In genomic region chr16:88662843-88663606, GRCh38 we compare ENCODE assay signal across 1 cellular context.
TF ChIP-seq lines count a peak whose summit lies in the region.

Gene MVD (minus strand): TSS chr16:88663091. CDS start chr16:88663080, 11 bp downstream.

TF ChIP-seq in K562, 482 proteins besides CTCF, POLR2A, EP300 and RAD21 (continued from another document and continues in another):
- peak; percentile 87; the same call in 1 of the 2 replicates for TF ChIP-seq ZNF609 (CRISPR knock-in tag; IDR thresholded peaks at IDR 0.05; ENCODE audit: borderline replicate concordance)
- TF ChIP-seq ZNF655 (CRISPR knock-in tag; IDR thresholded peaks at IDR 0.05): no peak
- TF ChIP-seq OTX1 (CRISPR knock-in tag; IDR thresholded peaks at IDR 0.05): peak; percentile 71; the same call in 1 of the 2 replicates
- TF ChIP-seq GABPB1 (CRISPR knock-in tag; IDR thresholded peaks at IDR 0.05): peak; percentile 69; the same call in 1 of the 2 replicates
- no peak for TF ChIP-seq KHSRP (IDR thresholded peaks at IDR 0.05)
- TF ChIP-seq KDM4B (IDR thresholded peaks at IDR 0.05; ENCODE audit: borderline replicate concordance in 2 of 2, low read depth in 1 of 2): peak in 1 of 2 experiments; percentile 77; a peak in 1 of 4 replicates
- TF ChIP-seq RBM14 (IDR thresholded peaks at IDR 0.05; ENCODE audit: borderline replicate concordance, insufficient read depth, low read depth, low read length): no peak; the same call in 1 of the 2 replicates
- peak in 1 of 2 experiments; percentile 65; a peak in 2 of 4 replicates for TF ChIP-seq HDAC1 (IDR thresholded peaks at IDR 0.05)
- no peak for TF ChIP-seq NFXL1 (CRISPR knock-in tag; IDR thresholded peaks at IDR 0.05)
- no peak for TF ChIP-seq MTF1 (CRISPR knock-in tag; IDR thresholded peaks at IDR 0.05; ENCODE audit: borderline replicate concordance)
- no peak for TF ChIP-seq ZNF41 (CRISPR knock-in tag; conservative IDR thresholded peaks at IDR 0.05)
- no peak for TF ChIP-seq CBX3 (IDR thresholded peaks at IDR 0.05; ENCODE audit: borderline replicate concordance in 1 of 2, low read length in 2 of 2)
- peak; percentile 78; the same call in 1 of the 2 replicates for TF ChIP-seq BRD4 (IDR thresholded peaks at IDR 0.05)
- peak; percentile 62; the same call in 1 of the 2 replicates for TF ChIP-seq TCF7 (IDR thresholded peaks at IDR 0.05; ENCODE audit: borderline replicate concordance)
- no peak for TF ChIP-seq ZNF639 (CRISPR knock-in tag; conservative IDR thresholded peaks at IDR 0.05 in 1 of 2, IDR thresholded peaks at IDR 0.05 in 1 of 2)
- no peak for TF ChIP-seq THRB (CRISPR knock-in tag; conservative IDR thresholded peaks at IDR 0.05)
- no peak for TF ChIP-seq TFE3 (CRISPR knock-in tag; IDR thresholded peaks at IDR 0.05)
- peak; percentile 37 for TF ChIP-seq SMAD4 (CRISPR knock-in tag; conservative IDR thresholded peaks at IDR 0.05)
- no peak for TF ChIP-seq SNIP1 (IDR thresholded peaks at IDR 0.05; ENCODE audit: low read depth)
- no peak for TF ChIP-seq ZNF224 (CRISPR knock-in tag; IDR thresholded peaks at IDR 0.05)
- no peak for TF ChIP-seq ZNF197 (CRISPR knock-in tag; IDR thresholded peaks at IDR 0.05; ENCODE audit: low read depth)
- TF ChIP-seq FIP1L1 (IDR thresholded peaks at IDR 0.05; ENCODE audit: low read depth, low read length, poor library complexity, severe bottlenecking): peak; percentile 65
- TF ChIP-seq ZNF512 (tag; IDR thresholded peaks at IDR 0.05): no peak
- no peak for TF ChIP-seq PTRF (tag; IDR thresholded peaks at IDR 0.05)
- TF ChIP-seq CAMTA2 (CRISPR knock-in tag; conservative IDR thresholded peaks at IDR 0.05): no peak
- TF ChIP-seq ZBTB9 (CRISPR knock-in tag; IDR thresholded peaks at IDR 0.05): peak; percentile 35
- TF ChIP-seq CHD2 (IDR thresholded peaks at IDR 0.05; ENCODE audit: low read depth, low read length): peak; percentile 86
- peak; percentile 99 for TF ChIP-seq VEZF1 (CRISPR knock-in tag; IDR thresholded peaks at IDR 0.05)
- TF ChIP-seq ZBTB1 (CRISPR knock-in tag; IDR thresholded peaks at IDR 0.05; ENCODE audit: borderline replicate concordance, low read depth): peak; percentile 82
- TF ChIP-seq ETV6 (IDR thresholded peaks at IDR 0.05; ENCODE audit: borderline replicate concordance in 1 of 2, low read depth in 2 of 2, low read length in 1 of 2): no peak
- TF ChIP-seq ETV6 (CRISPR knock-in tag; IDR thresholded peaks at IDR 0.05; ENCODE audit: borderline replicate concordance): no peak
- TF ChIP-seq ZNF23 (CRISPR knock-in tag; IDR thresholded peaks at IDR 0.05): no peak
- no peak; the same call in 1 of the 2 replicates for TF ChIP-seq ZHX1 (conservative IDR thresholded peaks at IDR 0.05; ENCODE audit: low read length)
- TF ChIP-seq PHF8 (IDR thresholded peaks at IDR 0.05; ENCODE audit: borderline replicate concordance, low read length): peak; percentile 93; the same call in 1 of the 2 replicates
- TF ChIP-seq SMAD1 (IDR thresholded peaks at IDR 0.05; ENCODE audit: low read depth, low read length, partially characterized antibody): no peak
- TF ChIP-seq TEAD1 (CRISPR knock-in tag; IDR thresholded peaks at IDR 0.05): peak in 1 of 2 experiments; percentile 53; a peak in 1 of 4 replicates
- peak; percentile 98 for TF ChIP-seq NRF1 (conservative IDR thresholded peaks at IDR 0.05 in 1 of 2, IDR thresholded peaks at IDR 0.05 in 1 of 2)
- TF ChIP-seq MAX (CRISPR knock-in tag; IDR thresholded peaks at IDR 0.05): peak; percentile 58; the same call in 1 of the 2 replicates
- no peak for TF ChIP-seq ATF4 (CRISPR knock-in tag; IDR thresholded peaks at IDR 0.05)
- TF ChIP-seq MTA2 (IDR thresholded peaks at IDR 0.05; ENCODE audit: low read depth): no peak
- TF ChIP-seq XRCC3 (IDR thresholded peaks at IDR 0.05): no peak
- no peak for TF ChIP-seq PHF21A (IDR thresholded peaks at IDR 0.05; ENCODE audit: borderline replicate concordance, low read depth)
- TF ChIP-seq FOXM1 (IDR thresholded peaks at IDR 0.05; ENCODE audit: low read depth): no peak
- 0 out of 2 replicates have a peak, but pooled peaks have one; percentile 75 for TF ChIP-seq FOXM1 (CRISPR knock-in tag; IDR thresholded peaks at IDR 0.05; ENCODE audit: low read depth)
- peak; percentile 54 for TF ChIP-seq PHF20 (IDR thresholded peaks at IDR 0.05; ENCODE audit: partially characterized antibody)
